ENCODE assay signal across 8 cellular contexts in genomic region chr1:23867953-23868847, GRCh38. TPM values are rescaled to one million over a fixed set of nuclear protein-coding genes. Genes with fewer than 3 reads are reported as not detected.
DNase-seq lines count a peak whose midpoint lies in the region; ATAC-seq and TF ChIP-seq lines count a peak whose summit lies in the region.

FUCA1 (minus strand) TSS chr1:23868290; CDS start chr1:23868286, 4 bp downstream.

- TF ChIP-seq CTCF in BJ (IDR thresholded peaks at IDR 0.05; ENCODE audit: insufficient read depth, low read depth, low read length), result peak; percentile 96

- DNase-seq in BJ (ENCODE audit: low read depth), result peak; percentile 42
- peak; percentile 96 for DNase-seq in NCI-H510A treated with DMSO at 0.1 percent for 48 hours (lab: John Stamatoyannopoulos, UW)
- DNase-seq in activated CD4-positive, alpha-beta T cell treated with anti-CD3 and anti-CD28 coated beads, Interleukin-2, amount 10 ng/mL, durations not matched to agents 24 days and 14 days, result peak; percentile 99
- DNase-seq in dedifferentiated amniotic fluid mesenchymal stem cell (ENCODE audit: extremely low spot score), result peak; percentile 84
- peak; percentile 96 for DNase-seq in left lobe of liver (ENCODE audit: low spot score)
- DNase-seq in stimulated activated CD4-positive, alpha-beta T cell treated with anti-CD3 and anti-CD28 coated beads, Interleukin-2, amount 100 ng/mL, for 4 hours (ENCODE audit: low read depth), result peak; percentile 96

- H3K4me3 ChIP-seq in BJ (ENCODE audit: low read depth, low read length), result peak within 1 kb of the TSS; percentile 69

- intact Hi-C loops in activated CD4-positive, alpha-beta T cell treated with anti-CD3 and anti-CD28 coated beads, Interleukin-2, amount 10 ng/mL, durations not matched to agents 24 days and 14 days (cut with micrococcal nuclease), result loop anchor here (1.0 kb wide), 2 partner anchors 43 to 59 kb away; partner anchors contain the start of gene HMGCL

- peak within 1 kb of the TSS; percentile 81 for H3K4me3 Mint-ChIP-seq in activated CD4-positive, alpha-beta T cell treated with anti-CD3 and anti-CD28 coated beads, Interleukin-2, amount 10 ng/mL, durations not matched to agents 24 days and 14 days

- ATAC-seq in HG03439 (IDR thresholded peaks at IDR 0.05; ENCODE audit: unreplicated experiment), result peak; percentile 91
- ATAC-seq in left lobe of liver, result peak; percentile 99

- no peaks in the 10 kb centered on the region for H3K9me3 Mint-ChIP-seq in activated CD4-positive, alpha-beta T cell treated with anti-CD3 and anti-CD28 coated beads, Interleukin-2, amount 10 ng/mL, durations not matched to agents 24 days and 14 days

- peaks cover 3% of the 10 kb centered on the region for H3K36me3 Mint-ChIP-seq in activated CD4-positive, alpha-beta T cell treated with anti-CD3 and anti-CD28 coated beads, Interleukin-2, amount 10 ng/mL, durations not matched to agents 24 days and 14 days (ENCODE audit: low read depth)

- H3K27ac Mint-ChIP-seq in activated CD4-positive, alpha-beta T cell treated with anti-CD3 and anti-CD28 coated beads, Interleukin-2, amount 10 ng/mL, durations not matched to agents 24 days and 14 days, result peak within 1 kb of the TSS; percentile 24

- H3K4me1 Mint-ChIP-seq in activated CD4-positive, alpha-beta T cell treated with anti-CD3 and anti-CD28 coated beads, Interleukin-2, amount 10 ng/mL, durations not matched to agents 24 days and 14 days, result peaks cover 21% of the 10 kb centered on the region

- POLR2A ChIA-PET in BJ (lab: Charles Lee), result no interaction called here

- no peaks in the 10 kb centered on the region for H3K36me3 ChIP-seq in BJ (ENCODE audit: control insufficient read depth, insufficient read depth, low read length)

- peak; percentile 65 for TF ChIP-seq POLR2A in GM19193 (IDR thresholded peaks at IDR 0.05; ENCODE audit: extremely low read depth, insufficient read depth, insufficient read length)

- H3K27me3 Mint-ChIP-seq in activated CD4-positive, alpha-beta T cell treated with anti-CD3 and anti-CD28 coated beads, Interleukin-2, amount 10 ng/mL, durations not matched to agents 24 days and 14 days, result peaks cover 9% of the 10 kb centered on the region

- H3K27me3 ChIP-seq in BJ (ENCODE audit: control insufficient read depth, insufficient read depth, low read length), result peaks cover 4% of the 10 kb centered on the region

- CTCF ChIA-PET in BJ (lab: Yijun Ruan, JAX), result interaction anchor here (0.6 to 2.0 kb wide), 10 partner anchors 15 to 373 kb away, joined by 3 to 8 read pairs (median 4); partner anchors contain the start of gene GALE

RNA-seq across cellular contexts. Expression of gene FUCA1, which starts in this region (rescaled TPM):
- 12.5 and 22.8 TPM in 2 replicates for polyA plus RNA-seq in BJ (2011; rRNA removed)
- 4.0 and 4.5 TPM in 2 replicates for polyA minus RNA-seq in BJ (2011; rRNA and poly(A)+ RNA removed)
- total RNA-seq in activated CD4-positive, alpha-beta T cell treated with anti-CD3 and anti-CD28 coated beads, Interleukin-2, amount 10 ng/mL, durations not matched to agents 24 days and 14 days, result 3.4 and 3.5 TPM in 2 replicates
- 39.0 TPM for total RNA-seq in left lobe of liver

Comparison
In these comparisons a context has a peak if more than half of its experiments do, and no peak if none do; other contexts are left out.
1. Peak in every context shown above with its lines: DNase-seq, ATAC-seq and H3K4me3 ChIP-seq.
2. DNase-seq: peak in every context shown above with its lines; median percentile 99 in activated CD4-positive, alpha-beta T cell treated with anti-CD3 and anti-CD28 coated beads, Interleukin-2, amount 10 ng/mL, durations not matched to agents 24 days and 14 days; 96 in NCI-H510A treated with DMSO at 0.1 percent for 48 hours; 96 in left lobe of liver; 96 in stimulated activated CD4-positive, alpha-beta T cell treated with anti-CD3 and anti-CD28 coated beads, Interleukin-2, amount 100 ng/mL, for 4 hours; 84 in dedifferentiated amniotic fluid mesenchymal stem cell; 42 in BJ.